1 cellular context compared by ENCODE assay signal in the genomic region with DNA sequence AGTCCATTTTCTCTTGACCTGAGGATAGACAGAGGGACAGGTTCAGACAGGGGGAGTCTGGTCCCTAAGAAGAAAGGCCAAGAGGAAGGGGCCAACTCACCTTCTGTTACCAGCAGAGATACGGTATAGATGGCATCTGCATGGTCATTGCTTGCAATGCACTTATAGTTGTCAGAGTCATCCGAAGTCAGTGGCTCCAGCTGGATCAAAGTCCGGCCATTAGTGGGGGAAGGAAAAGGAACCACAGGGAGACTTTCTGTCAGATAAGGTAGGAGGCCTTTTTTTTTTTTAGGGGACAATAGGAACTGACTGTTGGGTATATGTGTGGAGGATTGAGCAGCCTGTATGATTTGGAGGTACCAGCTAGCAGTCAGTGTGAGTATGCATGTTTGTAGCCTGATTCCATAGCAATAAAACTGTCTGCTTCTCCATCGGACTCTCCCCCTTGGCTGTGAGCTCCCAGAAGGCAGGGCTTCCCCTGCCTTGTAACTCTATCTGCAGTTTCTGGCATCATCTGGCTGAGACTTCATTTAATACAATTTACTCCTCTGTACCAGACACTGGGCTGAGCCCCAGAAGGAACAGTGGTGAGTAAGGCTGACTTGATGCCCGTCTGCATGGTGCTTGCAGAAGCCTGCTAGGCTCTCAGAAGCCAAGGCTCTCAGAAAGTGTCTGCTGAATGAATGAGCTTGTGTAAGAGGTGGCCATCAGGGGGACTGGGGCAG.
TF ChIP-seq lines count a peak whose summit lies in the region.

No MANE protein-coding gene starts in this region.

TF ChIP-seq in A549, 52 proteins besides CTCF, POLR2A, EP300 and RAD21:
- TF ChIP-seq MAFK (IDR thresholded peaks at IDR 0.05; ENCODE audit: partially characterized antibody) (no peak), POLR2AphosphoS2 (conservative IDR thresholded peaks at IDR 0.05; ENCODE audit: low read length) (no peak)
TF ChIP-seq in A549: peak in this region for 0.
